Comparison of ENCODE assay signal across 8 cellular contexts in genomic region chr20:49915118-49915379, GRCh38. TPM values are rescaled to one million over a fixed set of nuclear protein-coding genes. Genes with fewer than 3 reads are reported as not detected.
DNase-seq lines count a peak whose midpoint lies in the region; ATAC-seq and TF ChIP-seq lines count a peak whose summit lies in the region.

No MANE protein-coding gene starts in this region.

- H3K36me3 Mint-ChIP-seq in naive B cell, result no peaks in the 10 kb centered on the region

- H3K9me3 ChIP-seq in IMR-90 (ENCODE audit: control insufficient read depth, insufficient read depth, low read length), result no peaks in the 10 kb centered on the region

- H3K4me1 Mint-ChIP-seq in naive B cell, result peaks cover 24 to 49% (median 46%) of the 10 kb centered on the region in 3 donors

- CTCF ChIA-PET in IMR-90 (lab: Yijun Ruan, JAX), result interaction anchor here (1.2 kb wide), 1 partner anchor 11 kb away, joined by 8 read pairs; no protein-coding TSS in a partner anchor

- TF ChIP-seq CTCF in IMR-90 (conservative IDR thresholded peaks at IDR 0.05; ENCODE audit: low read depth, low read length), result 0 out of 2 replicates have a peak, but pooled peaks have one; percentile 3
- TF ChIP-seq CTCF in coronary artery (IDR thresholded peaks at IDR 0.05), result no peak

- H3K27me3 ChIP-seq in IMR-90 (ENCODE audit: control insufficient read depth, insufficient read depth, low read length), result no peaks in the 10 kb centered on the region

- H2BK5ac ChIP-seq in IMR-90 (ENCODE audit: low read depth, low read length, poor library complexity, severe bottlenecking), result peak overlapping the region; percentile 100

- peak overlapping the region; percentile 69 for H3K14ac ChIP-seq in IMR-90 (replicated peaks; ENCODE audit: low read depth, low read length)

- H2BK20ac ChIP-seq in IMR-90 (ENCODE audit: low read depth, low read length), result no peak overlapping the region

- H4K8ac ChIP-seq in IMR-90 (ENCODE audit: low read depth in 2 of 2, low read length in 2 of 2), result peak overlapping the region; percentile 55 to 93; a peak in 2 of 4 replicates

- peaks cover 9% of the 10 kb centered on the region for H3K4me1 ChIP-seq in IMR-90 (ENCODE audit: control insufficient read depth, insufficient read depth, low read length)

- peaks cover 1% of the 10 kb centered on the region for H3K36me3 ChIP-seq in IMR-90 (ENCODE audit: control insufficient read depth, insufficient read depth, low read length)

- POLR2A ChIA-PET in IMR-90 (lab: Charles Lee; ENCODE audit: unreplicated experiment), result no interaction called here

- peak overlapping the region; percentile 72; the same call in 1 of the 2 replicates for H3K23ac ChIP-seq in IMR-90 (ENCODE audit: low read depth, low read length)

- TF ChIP-seq RAD21 in IMR-90 (IDR thresholded peaks at IDR 0.05; ENCODE audit: low read length), result no peak

- H3K4me3 ChIP-seq in IMR-90 (ENCODE audit: insufficient read depth, low read depth, low read length) (peak overlapping the region; percentile 90), coronary artery (peak overlapping the region; percentile 98)

- intact Hi-C loops in IMR-90 (cut with micrococcal nuclease), result no loop called here

- DNase-seq in IMR-90 (no peak), coronary artery (ENCODE audit: low spot score) (peak; percentile 75), naive B cell (no peak), NCI-H774 (lab: John Stamatoyannopoulos, UW) (no peak), NCI-H2171 treated with DMSO at 0.1 percent for 48 hours (lab: John Stamatoyannopoulos, UW) (no peak)
- no peak for DNase-seq in stimulated activated naive CD4-positive, alpha-beta T cell (lab: John Stamatoyannopoulos, UW)
- no peak for DNase-seq in activated CD4-positive, alpha-beta T cell treated with anti-CD3 and anti-CD28 coated beads, Interleukin-2, amount 50 U/mL, for 1 hour

- H3K56ac ChIP-seq in IMR-90 (ENCODE audit: extremely low read depth, insufficient read depth, low read length), result no peak overlapping the region

- H4K91ac ChIP-seq in IMR-90 (ENCODE audit: insufficient read depth, low read depth, low read length), result no peak overlapping the region

- H2AK9ac ChIP-seq in IMR-90 (replicated peaks; ENCODE audit: low read depth, low read length, poor library complexity), result peak overlapping the region; percentile 99

- in situ Hi-C loops in IMR-90 (cut with MboI; ENCODE audit: low sequenced_read_pairs), result no loop called here

- H2AFZ ChIP-seq in IMR-90 (replicated peaks; ENCODE audit: low read length, poor library complexity), result peak overlapping the region; percentile 100

- dilution Hi-C loops in IMR-90 (cut with HindIII; ENCODE audit: low sequenced_read_pairs, unreplicated experiment), result no loop called here

- peak overlapping the region; percentile 87 for H3K4me2 ChIP-seq in IMR-90 (ENCODE audit: low read depth, low read length)

- ATAC-seq in GM19455 (IDR thresholded peaks at IDR 0.05; ENCODE audit: unreplicated experiment) (peak; percentile 3), IMR-90 (ENCODE audit: low read depth) (peak; percentile 46), naive B cell (ENCODE audit: low read depth in 2 of 2) (peak; percentile 59 to 63)

- H3K27ac ChIP-seq in IMR-90 (ENCODE audit: insufficient read depth, low read length), result peak overlapping the region; percentile 99
- peak overlapping the region; percentile 94 to 99 for H3K27ac ChIP-seq in coronary artery

- WGBS in IMR-90 (ENCODE audit: extremely low coverage in 2 of 2, insufficient read length in 1 of 2), 2 experiments, result 1% methylated on average over 16 of the region's 23 CpGs; no CpG with 5 or more reads in 1 of the 2 experiments

- no peak overlapping the region for H2BK15ac ChIP-seq in IMR-90 (ENCODE audit: low read depth, low read length)

- peaks cover 33% of the 10 kb centered on the region for H4K20me1 ChIP-seq in IMR-90 (ENCODE audit: insufficient read depth, low read length)

- peaks cover 3% of the 10 kb centered on the region; the same call in 1 of the 2 replicates for H3K9me1 ChIP-seq in IMR-90 (ENCODE audit: insufficient read depth, low read length)

- H3K4ac ChIP-seq in IMR-90 (ENCODE audit: low read depth, low read length), result peak overlapping the region; percentile 52; the same call in 1 of the 2 replicates

- H3K9ac ChIP-seq in IMR-90 (ENCODE audit: low read depth, low read length), result peak overlapping the region; percentile 99

- peak overlapping the region; percentile 65; the same call in 1 of the 2 replicates for H2AK5ac ChIP-seq in IMR-90 (ENCODE audit: low read depth, low read length)

- no peak overlapping the region for H4K5ac ChIP-seq in IMR-90 (ENCODE audit: low read depth, low read length)

- H2BK120ac ChIP-seq in IMR-90 (ENCODE audit: low read depth, low read length), result 0 out of 2 replicates have a peak overlapping the region, but pooled peaks have one; percentile 100

- H3K79me1 ChIP-seq in IMR-90 (ENCODE audit: low read depth in 1 of 2, low read length in 2 of 2), result peaks cover 14 to 55% of the 10 kb centered on the region in 2 experiments; a peak in 2 of 4 replicates

- peak overlapping the region; percentile 99 to 100 (median 100) for H3K27ac Mint-ChIP-seq in naive B cell

- H3K27me3 Mint-ChIP-seq in naive B cell, result no peaks in the 10 kb centered on the region

- H3K9me3 Mint-ChIP-seq in naive B cell, result no peaks in the 10 kb centered on the region

- BruUV-seq in IMR-90 (replicated peaks; lab: Mats Ljungman, UMichigan), result no TSS peak

- peak overlapping the region; percentile 94 to 99 (median 98) for H3K4me3 Mint-ChIP-seq in naive B cell

- TF ChIP-seq POLR2A in IMR-90 (IDR thresholded peaks at IDR 0.05; ENCODE audit: low read depth, low read length), result no peak

- no peak overlapping the region for H3K18ac ChIP-seq in IMR-90 (ENCODE audit: low read depth, low read length)

TF ChIP-seq in IMR-90, 13 proteins besides CTCF, POLR2A, EP300 and RAD21:
- TF ChIP-seq, protein P1, sequence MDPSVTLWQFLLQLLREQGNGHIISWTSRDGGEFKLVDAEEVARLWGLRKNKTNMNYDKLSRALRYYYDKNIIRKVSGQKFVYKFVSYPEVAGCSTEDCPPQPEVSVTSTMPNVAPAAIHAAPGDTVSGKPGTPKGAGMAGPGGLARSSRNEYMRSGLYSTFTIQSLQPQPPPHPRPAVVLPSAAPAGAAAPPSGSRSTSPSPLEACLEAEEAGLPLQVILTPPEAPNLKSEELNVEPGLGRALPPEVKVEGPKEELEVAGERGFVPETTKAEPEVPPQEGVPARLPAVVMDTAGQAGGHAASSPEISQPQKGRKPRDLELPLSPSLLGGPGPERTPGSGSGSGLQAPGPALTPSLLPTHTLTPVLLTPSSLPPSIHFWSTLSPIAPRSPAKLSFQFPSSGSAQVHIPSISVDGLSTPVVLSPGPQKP (IDR thresholded peaks at IDR 0.05; ENCODE audit: borderline replicate concordance, low read depth, low read length), result no peak
- TF ChIP-seq RFX5 (IDR thresholded peaks at IDR 0.05; ENCODE audit: low read depth, low read length) (no peak), CHD1 (IDR thresholded peaks at IDR 0.05; ENCODE audit: low read depth, low read length) (no peak), SMC3 (IDR thresholded peaks at IDR 0.05; ENCODE audit: low read depth, low read length) (no peak), MAZ (IDR thresholded peaks at IDR 0.05; ENCODE audit: borderline replicate concordance, low read depth, low read length) (no peak)

RNA-seq across cellular contexts. Expression of gene SPATA2, which starts 0.3 kb away (rescaled TPM):
- total RNA-seq in IMR-90 (2012; rRNA removed), result 1.3 and 1.4 TPM in 2 replicates
- polyA plus RNA-seq in IMR-90 (2012; rRNA removed) (4.4 and 4.5 TPM in 2 replicates), naive B cell (ENCODE audit: low read depth in 6 of 6) (1 to 10 TPM; 4.0 to 8.5 (median 4.7) TPM)
- polyA plus RNA-seq in IMR-90 (2012; cell fraction: cytosol; rRNA removed), result 3.5 and 5.8 TPM in 2 replicates
- polyA plus RNA-seq in IMR-90 (2012; cell fraction: nucleus; rRNA removed; ENCODE audit: low replicate concordance), result 5.9 and 9.4 TPM in 2 replicates

RNA-seq across cellular contexts. Expression of gene RNF114, which starts 21.1 kb away (rescaled TPM):
- 44.6 and 49.7 TPM in 2 replicates for total RNA-seq in IMR-90 (2012; rRNA removed)
- 55.0 and 62.3 TPM in 2 replicates for polyA plus RNA-seq in IMR-90 (2012; rRNA removed)
- polyA plus RNA-seq in IMR-90 (2012; cell fraction: cytosol; rRNA removed), result 122 and 166 TPM in 2 replicates
- polyA plus RNA-seq in IMR-90 (2012; cell fraction: nucleus; rRNA removed; ENCODE audit: low replicate concordance), result 88.0 and 111 TPM in 2 replicates
- polyA plus RNA-seq in naive B cell (ENCODE audit: low read depth in 6 of 6), result 100 to 1,000 TPM in 5 of 6 donors, 10 to 100 TPM in 1; 96.6 to 137 (median 122) TPM

Comparison
In these comparisons a context has a peak if more than half of its experiments do, and no peak if none do; other contexts are left out.
1. ATAC-seq: peak in every context shown above with its lines; median percentile 61 in naive B cell; 46 in IMR-90; 3 in GM19455.